In the genomic region with DNA sequence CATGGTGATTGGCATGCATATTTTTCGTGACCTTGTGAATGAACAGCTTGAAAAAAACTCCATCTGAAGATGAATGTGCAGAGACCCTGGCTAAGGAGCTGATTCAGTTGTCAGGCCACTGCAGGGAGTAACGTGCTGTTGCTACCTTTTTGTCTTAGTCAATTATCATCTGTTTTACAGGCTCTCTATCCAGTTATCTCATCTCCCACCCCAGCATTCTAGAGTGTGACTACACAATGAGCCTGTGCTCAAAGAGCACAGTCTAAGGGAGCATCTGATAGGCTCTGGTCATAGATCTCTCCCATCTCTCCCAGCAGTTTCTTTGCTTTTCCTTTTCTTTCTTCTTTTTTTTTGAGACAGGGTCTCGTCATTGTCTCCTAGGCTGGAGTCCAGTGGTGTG, we compare ENCODE assay signal across 21 cellular contexts. TPM values are rescaled to one million over a fixed set of nuclear protein-coding genes. Genes with fewer than 3 reads are reported as not detected.
"Had no signal": no experiment of that assay in that cellular context is flagged by ENCODE, and none has a peak within 500 bp of the region (broad histone marks: within the 10 kb centered on the region; RNA-seq: fewer than 3 reads in every experiment).

No MANE protein-coding gene starts in this region.

- H3K9me3 Mint-ChIP-seq: activated CD4-positive, alpha-beta memory T cell treated with anti-CD3 and anti-CD28 coated beads for 36 hours; activated naive CD4-positive, alpha-beta T cell treated with anti-CD3 and anti-CD28 coated beads for 36 hours; dendritic cell treated with granulocyte-macrophage colony-stimulating factor and Interleukin-4, amounts not matched to agents 40 ng/mL and 50 ng/mL, for 4 days; natural killer cell treated with Interleukin-12 subunit alpha and Interleukin-12 subunit beta and Interleukin-15 and Interleukin-18, amount 100 ng/mL, for 72 hours; T-helper 1 cell treated with Interleukin-12 subunit alpha and Interleukin-12 subunit beta and Interleukin-4 antibody, amounts not matched to agents 30 μg/mL and 1 μg/mL, for 36 hours had no signal

- ATAC-seq: esophagus mucosa; natural killer cell treated with Interleukin-12 subunit alpha and Interleukin-12 subunit beta and Interleukin-15 and Interleukin-18, amount 100 ng/mL, for 72 hours had no signal

- H3K27me3 Mint-ChIP-seq: activated CD4-positive, alpha-beta memory T cell treated with anti-CD3 and anti-CD28 coated beads for 36 hours; dendritic cell treated with granulocyte-macrophage colony-stimulating factor and Interleukin-4, amounts not matched to agents 40 ng/mL and 50 ng/mL, for 4 days; natural killer cell treated with Interleukin-12 subunit alpha and Interleukin-12 subunit beta and Interleukin-15 and Interleukin-18, amount 100 ng/mL, for 72 hours had no signal

- H3K27me3 ChIP-seq: hepatocyte, upper lobe of left lung had no signal

- H3K4me3 ChIP-seq: hepatocyte, left ventricle myocardium inferior, upper lobe of left lung had no signal

- H3K27ac ChIP-seq: hepatocyte, left ventricle myocardium inferior, upper lobe of left lung had no signal

- DNase-seq: activated CD4-positive, alpha-beta memory T cell treated with anti-CD3 and anti-CD28 coated beads for 36 hours; activated CD4-positive, alpha-beta T cell treated with anti-CD3 and anti-CD28 coated beads for 4 hours; activated CD4-positive, CD25-positive, alpha-beta regulatory T cell; activated effector memory CD4-positive, alpha-beta T cell treated with Interleukin-2 at 50 U/mL for 16 hours; activated naive CD4-positive, alpha-beta T cell treated with anti-CD3 and anti-CD28 coated beads for 36 hours; activated T-cell treated with anti-CD3 and anti-CD28 coated beads, Interleukin-2, amount 50 U/mL, for 48 hours; amygdala; effector CD8-positive, alpha-beta T cell; foreskin melanocyte; glutamatergic neuron; left ventricle myocardium inferior; nucleus accumbens; stimulated activated CD4-positive, alpha-beta T cell treated with anti-CD3 and anti-CD28 coated beads, Interleukin-2, amount 100 ng/mL, for 48 hours; stimulated activated naive CD4-positive, alpha-beta T cell treated with Interleukin-2 at 50 U/mL for 16 hours; upper lobe of left lung had no signal

- H3K4me3 Mint-ChIP-seq: activated CD4-positive, alpha-beta memory T cell treated with anti-CD3 and anti-CD28 coated beads for 36 hours; activated naive CD4-positive, alpha-beta T cell treated with anti-CD3 and anti-CD28 coated beads for 36 hours; dendritic cell treated with granulocyte-macrophage colony-stimulating factor and Interleukin-4, amounts not matched to agents 40 ng/mL and 50 ng/mL, for 4 days; natural killer cell treated with Interleukin-12 subunit alpha and Interleukin-12 subunit beta and Interleukin-15 and Interleukin-18, amount 100 ng/mL, for 72 hours; T-helper 1 cell treated with Interleukin-12 subunit alpha and Interleukin-12 subunit beta and Interleukin-4 antibody, amounts not matched to agents 30 μg/mL and 1 μg/mL, for 36 hours had no signal

- H3K4me1 ChIP-seq: upper lobe of left lung had no signal

- H3K27ac Mint-ChIP-seq: activated CD4-positive, alpha-beta memory T cell treated with anti-CD3 and anti-CD28 coated beads for 36 hours; activated naive CD4-positive, alpha-beta T cell treated with anti-CD3 and anti-CD28 coated beads for 36 hours; dendritic cell treated with granulocyte-macrophage colony-stimulating factor and Interleukin-4, amounts not matched to agents 40 ng/mL and 50 ng/mL, for 4 days; T-helper 1 cell treated with Interleukin-12 subunit alpha and Interleukin-12 subunit beta and Interleukin-4 antibody, amounts not matched to agents 30 μg/mL and 1 μg/mL, for 36 hours had no signal

- H3K9me3 ChIP-seq: left ventricle myocardium inferior, upper lobe of left lung had no signal

RNA-seq across cellular contexts. Expression of a gene that starts 54.4 kb away (rescaled TPM):
- total RNA-seq: hepatocyte, lung microvascular endothelial cell had no signal
- polyA plus RNA-seq: hepatocyte had no signal
